Comparison of ENCODE assay signal across 18 cellular contexts in genomic region chr7:27607210-27607606, GRCh38.
"Had no signal": no experiment of that assay in that cellular context is flagged by ENCODE, and none has a peak within 500 bp of the region (broad histone marks: within the 10 kb centered on the region; RNA-seq: fewer than 3 reads in every experiment).

No MANE protein-coding gene starts in this region.

- H3K9me3 ChIP-seq: body of pancreas, tibial artery, uterus had no signal

- H3K27ac ChIP-seq: body of pancreas, foreskin keratinocyte, tibial artery, uterus had no signal

- H3K36me3 ChIP-seq: tibial artery, uterus had no signal

- H3K4me3 ChIP-seq: body of pancreas, tibial artery, uterus had no signal

- DNase-seq: activated CD4-positive, alpha-beta T cell treated with anti-CD3 and anti-CD28 coated beads, Interleukin-2, amount 10 ng/mL, durations not matched to agents 24 days and 14 days; activated CD8-positive, alpha-beta memory T cell treated with anti-CD3 and anti-CD28 coated beads, Interleukin-2, amount 50 U/mL, for 4 hours; activated naive CD4-positive, alpha-beta T cell treated with anti-CD3 and anti-CD28 coated beads for 36 hours; activated T-cell treated with anti-CD3 and anti-CD28 coated beads, Interleukin-2, amount 50 U/mL, for 4 hours; body of pancreas; effector memory CD8-positive, alpha-beta T cell; foreskin keratinocyte; midbrain; occipital lobe; posterior cingulate gyrus; retina; stimulated activated CD4-positive, alpha-beta T cell treated with anti-CD3 and anti-CD28 coated beads, Interleukin-12 subunit alpha, Interleukin-12 subunit beta, amount 100 ng/mL, for 4 hours; stimulated activated CD4-positive, alpha-beta T cell treated with anti-CD3 and anti-CD28 coated beads, Interleukin-1b, Interleukin-23, amount 100 ng/mL, for 48 hours; stimulated activated naive CD4-positive, alpha-beta T cell treated with Interleukin-2 at 50 U/mL for 16 hours; T1000; tibial artery; uterus had no signal

- H3K4me1 Mint-ChIP-seq: activated CD4-positive, alpha-beta T cell treated with anti-CD3 and anti-CD28 coated beads, Interleukin-2, amount 10 ng/mL, durations not matched to agents 24 days and 14 days had no signal

- H3K9me3 Mint-ChIP-seq: activated CD4-positive, alpha-beta T cell treated with anti-CD3 and anti-CD28 coated beads, Interleukin-2, amount 10 ng/mL, durations not matched to agents 24 days and 14 days; activated naive CD4-positive, alpha-beta T cell treated with anti-CD3 and anti-CD28 coated beads for 36 hours; activated T-cell treated with anti-CD3 and anti-CD28 coated beads, Interleukin-2, amount 50 U/mL, for 4 hours; effector memory CD8-positive, alpha-beta T cell had no signal

- FAIRE-seq: keratinocyte had no signal

- H3K4me1 ChIP-seq: body of pancreas, tibial artery, uterus had no signal

- ATAC-seq: activated T-cell treated with anti-CD3 and anti-CD28 coated beads, Interleukin-2, amount 50 U/mL, for 4 hours; body of pancreas; effector memory CD8-positive, alpha-beta T cell; foreskin keratinocyte had no signal

- H3K27ac Mint-ChIP-seq: activated CD4-positive, alpha-beta T cell treated with anti-CD3 and anti-CD28 coated beads, Interleukin-2, amount 10 ng/mL, durations not matched to agents 24 days and 14 days; activated naive CD4-positive, alpha-beta T cell treated with anti-CD3 and anti-CD28 coated beads for 36 hours; effector memory CD8-positive, alpha-beta T cell had no signal

- H3K27me3 Mint-ChIP-seq: activated CD4-positive, alpha-beta T cell treated with anti-CD3 and anti-CD28 coated beads, Interleukin-2, amount 10 ng/mL, durations not matched to agents 24 days and 14 days; effector memory CD8-positive, alpha-beta T cell had no signal

- H3K4me3 Mint-ChIP-seq: activated CD4-positive, alpha-beta T cell treated with anti-CD3 and anti-CD28 coated beads, Interleukin-2, amount 10 ng/mL, durations not matched to agents 24 days and 14 days; activated naive CD4-positive, alpha-beta T cell treated with anti-CD3 and anti-CD28 coated beads for 36 hours; activated T-cell treated with anti-CD3 and anti-CD28 coated beads, Interleukin-2, amount 50 U/mL, for 4 hours; effector memory CD8-positive, alpha-beta T cell had no signal

- H3K27me3 ChIP-seq: body of pancreas, foreskin keratinocyte, tibial artery, uterus had no signal
